Comparison of ENCODE assay signal across 19 cellular contexts in the genomic region with DNA sequence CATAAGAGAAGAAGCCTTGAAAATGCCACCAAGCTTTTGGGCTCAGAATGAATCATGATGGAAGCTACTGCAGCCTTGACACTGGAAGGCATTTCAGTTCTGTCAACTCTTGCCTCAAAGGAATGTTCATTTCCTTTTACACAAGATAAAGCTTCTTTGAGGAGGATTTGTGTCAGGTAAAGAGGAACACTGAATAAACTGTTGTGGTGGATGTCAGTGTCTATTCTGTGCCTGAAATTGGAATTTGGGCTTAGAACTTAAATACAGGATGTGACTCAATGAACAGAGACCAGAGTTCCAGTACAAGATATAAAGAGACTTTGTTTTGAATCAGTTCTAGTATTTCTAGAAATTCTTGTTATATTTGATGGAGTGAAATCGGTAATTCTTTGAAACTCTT.
DNase-seq lines count a peak whose midpoint lies in the region; ATAC-seq, FAIRE-seq and TF ChIP-seq lines count a peak whose summit lies in the region.
"Had no signal": no experiment of that assay in that cellular context is flagged by ENCODE, and none has a peak within 500 bp of the region (broad histone marks: within the 10 kb centered on the region; RNA-seq: fewer than 3 reads in every experiment).

No MANE protein-coding gene starts in this region.

- no peak overlapping the region for H2AFZ ChIP-seq in keratinocyte (ENCODE audit: control insufficient read depth, low read length)

- no peaks in the 10 kb centered on the region for H3K9me3 ChIP-seq in RWPE2 (ENCODE audit: severe bottlenecking)
- no peaks in the 10 kb centered on the region for H3K9me3 ChIP-seq in keratinocyte (ENCODE audit: control insufficient read depth, low read depth, low read length)
- no peaks in the 10 kb centered on the region for H3K9me3 ChIP-seq in T-helper 17 cell (ENCODE audit: control insufficient read depth, low read length, poor library complexity, severe bottlenecking)

- no peak overlapping the region for H3K4me3 ChIP-seq in RWPE2 (ENCODE audit: severe bottlenecking)
- no peak overlapping the region for H3K4me3 ChIP-seq in keratinocyte (ENCODE audit: control insufficient read depth in 2 of 3, extremely low read depth in 1 of 3, insufficient read depth in 2 of 3, low read depth in 1 of 3, low read length in 3 of 3)
- H3K4me3 ChIP-seq: K562 had no signal

- TF ChIP-seq CTCF in Calu3 (IDR thresholded peaks at IDR 0.05; ENCODE audit: unreplicated experiment) (no peak), RWPE2 (IDR thresholded peaks at IDR 0.05; ENCODE audit: poor library complexity, severe bottlenecking) (no peak), keratinocyte (optimal IDR thresholded peaks at IDR 0.05 in 1 of 3, IDR thresholded peaks at IDR 0.05 in 1 of 3, conservative IDR thresholded peaks at IDR 0.05 in 1 of 3; ENCODE audit: extremely low read depth in 1 of 3, insufficient read depth in 2 of 3, low read length in 3 of 3) (no peak), HFFc6 (IDR thresholded peaks at IDR 0.05) (no peak)

- CTCF ChIA-PET in Calu3 (lab: Charles Lee), result no interaction called here

- H3K9me3 Mint-ChIP-seq in Calu3 (ENCODE audit: low read depth, unreplicated experiment), result peaks cover 3% of the 10 kb centered on the region
- peaks cover 13% of the 10 kb centered on the region for H3K9me3 Mint-ChIP-seq in HFFc6
- peaks cover 5% of the 10 kb centered on the region for H3K9me3 Mint-ChIP-seq in activated naive CD8-positive, alpha-beta T cell treated with anti-CD3 and anti-CD28 coated beads for 36 hours

- DNase-seq in Calu3 (no peak), RWPE2 (ENCODE audit: low spot score) (no peak), dermis blood vessel endothelial cell (peak; percentile 31), keratinocyte (ENCODE audit: low read depth, low spot score) (no peak), T-helper 17 cell (no peak), HFFc6 (no peak)
- no peak for DNase-seq in activated CD4-positive, CD25-positive, alpha-beta regulatory T cell treated with anti-CD3 and anti-CD28 coated beads, Interleukin-2, amount 50 U/mL, for 72 hours
- DNase-seq in activated naive CD8-positive, alpha-beta T cell treated with anti-CD3 and anti-CD28 coated beads for 36 hours, result no peak
- DNase-seq: AML-193; C1 segment of cervical spinal cord; CD8-positive, alpha-beta T cell; MM.1S; NCI-H1048; NCI-H1436; NCI-H187 treated with DMSO at 0.1 percent for 48 hours; NCI-H2107 had no signal

- H3K27ac Mint-ChIP-seq in Calu3 (ENCODE audit: unreplicated experiment), result peak overlapping the region; percentile 89
- H3K27ac Mint-ChIP-seq in T-helper 17 cell, result no peak overlapping the region
- no peak overlapping the region for H3K27ac Mint-ChIP-seq in HFFc6
- H3K27ac Mint-ChIP-seq in activated naive CD8-positive, alpha-beta T cell treated with anti-CD3 and anti-CD28 coated beads for 36 hours, result no peak overlapping the region
- H3K27ac Mint-ChIP-seq: CD8-positive, alpha-beta T cell had no signal

- dilution Hi-C loops in keratinocyte (cut with MboI; ENCODE audit: extremely low pct_ligation_motif_present, low sequenced_read_pairs), result no loop called here

- H3K27me3 Mint-ChIP-seq in Calu3 (ENCODE audit: unreplicated experiment), result no peaks in the 10 kb centered on the region
- no peaks in the 10 kb centered on the region for H3K27me3 Mint-ChIP-seq in T-helper 17 cell
- no peaks in the 10 kb centered on the region for H3K27me3 Mint-ChIP-seq in HFFc6 (ENCODE audit: insufficient read depth)
- H3K27me3 Mint-ChIP-seq in activated naive CD8-positive, alpha-beta T cell treated with anti-CD3 and anti-CD28 coated beads for 36 hours, result no peaks in the 10 kb centered on the region

- H3K4me1 ChIP-seq in RWPE2 (ENCODE audit: insufficient read depth, poor library complexity, severe bottlenecking) (peaks cover 12% of the 10 kb centered on the region), keratinocyte (ENCODE audit: control insufficient read depth, extremely low read depth, insufficient read depth, low read length) (peaks cover 4% of the 10 kb centered on the region)

- H3K27ac ChIP-seq in RWPE2 (ENCODE audit: poor library complexity, severe bottlenecking), result peak overlapping the region; percentile 63
- no peak overlapping the region for H3K27ac ChIP-seq in keratinocyte (ENCODE audit: control insufficient read depth, insufficient read depth, low read length)

- no TSS peak for BruUV-seq in Calu3 (replicated peaks; lab: Mats Ljungman, UMichigan)

- H3K4me2 ChIP-seq in keratinocyte (ENCODE audit: control insufficient read depth, extremely low read depth, insufficient read depth, low read depth, low read length), result peak overlapping the region; percentile 17

- FAIRE-seq in keratinocyte (lab: Jason Lieb, UNC), result peak; percentile 13
- FAIRE-seq: H54, HepG2, K562 had no signal

- no peaks in the 10 kb centered on the region for H4K20me1 ChIP-seq in keratinocyte (ENCODE audit: control insufficient read depth, extremely low read depth, insufficient read depth, low read length)

- no peak overlapping the region for H3K9ac ChIP-seq in keratinocyte (ENCODE audit: control insufficient read depth, extremely low read depth, insufficient read depth, low read length)

- H3K36me3 Mint-ChIP-seq in Calu3 (ENCODE audit: insufficient read depth, unreplicated experiment) (no peaks in the 10 kb centered on the region), T-helper 17 cell (ENCODE audit: low read depth) (no peaks in the 10 kb centered on the region), HFFc6 (ENCODE audit: low read depth) (no peaks in the 10 kb centered on the region)
- H3K36me3 Mint-ChIP-seq in activated naive CD8-positive, alpha-beta T cell treated with anti-CD3 and anti-CD28 coated beads for 36 hours, result no peaks in the 10 kb centered on the region
- H3K36me3 Mint-ChIP-seq: CD8-positive, alpha-beta T cell had no signal

- no peaks in the 10 kb centered on the region for H3K79me2 ChIP-seq in keratinocyte (ENCODE audit: control insufficient read depth, insufficient read depth, low read length)

- H3K27me3 ChIP-seq in RWPE2 (ENCODE audit: insufficient read depth, poor library complexity, severe bottlenecking) (no peaks in the 10 kb centered on the region), keratinocyte (ENCODE audit: control insufficient read depth, extremely low read depth, insufficient read depth, low read length) (no peaks in the 10 kb centered on the region)

- peaks cover 21% of the 10 kb centered on the region for H3K4me1 Mint-ChIP-seq in Calu3 (ENCODE audit: low read depth, unreplicated experiment)
- H3K4me1 Mint-ChIP-seq in T-helper 17 cell, result no peaks in the 10 kb centered on the region
- H3K4me1 Mint-ChIP-seq in HFFc6 (ENCODE audit: low read depth), result peaks cover 6% of the 10 kb centered on the region; the same call in 1 of the 2 replicates
- H3K4me1 Mint-ChIP-seq in activated naive CD8-positive, alpha-beta T cell treated with anti-CD3 and anti-CD28 coated beads for 36 hours, result no peaks in the 10 kb centered on the region

- intact Hi-C loops in Calu3 (cut with micrococcal nuclease; ENCODE audit: unreplicated experiment), result no loop called here

- H3K4me3 Mint-ChIP-seq in Calu3 (ENCODE audit: low read depth, unreplicated experiment) (peak overlapping the region; percentile 20), T-helper 17 cell (no peak overlapping the region), HFFc6 (no peak overlapping the region)
- H3K4me3 Mint-ChIP-seq in activated naive CD8-positive, alpha-beta T cell treated with anti-CD3 and anti-CD28 coated beads for 36 hours, result no peak overlapping the region
- H3K4me3 Mint-ChIP-seq: CD8-positive, alpha-beta T cell had no signal

- no peak; the same call in 2 of the 3 replicates for ATAC-seq in RWPE2 (ENCODE audit: low read depth)
- no peak for ATAC-seq in T-helper 17 cell
- ATAC-seq: CD8-positive, alpha-beta T cell; HepG2; K562 had no signal

- H3K9me1 ChIP-seq in keratinocyte (ENCODE audit: control insufficient read depth, extremely low read depth, insufficient read depth, low read length), result no peaks in the 10 kb centered on the region

- H3K36me3 ChIP-seq in RWPE2 (ENCODE audit: low read depth), result no peaks in the 10 kb centered on the region
- H3K36me3 ChIP-seq in keratinocyte (ENCODE audit: control insufficient read depth in 2 of 2, extremely low read depth in 1 of 2, insufficient read depth in 2 of 2, low read length in 2 of 2), result no peaks in the 10 kb centered on the region
